ENCODE assay signal across 20 cellular contexts in the genomic region with DNA sequence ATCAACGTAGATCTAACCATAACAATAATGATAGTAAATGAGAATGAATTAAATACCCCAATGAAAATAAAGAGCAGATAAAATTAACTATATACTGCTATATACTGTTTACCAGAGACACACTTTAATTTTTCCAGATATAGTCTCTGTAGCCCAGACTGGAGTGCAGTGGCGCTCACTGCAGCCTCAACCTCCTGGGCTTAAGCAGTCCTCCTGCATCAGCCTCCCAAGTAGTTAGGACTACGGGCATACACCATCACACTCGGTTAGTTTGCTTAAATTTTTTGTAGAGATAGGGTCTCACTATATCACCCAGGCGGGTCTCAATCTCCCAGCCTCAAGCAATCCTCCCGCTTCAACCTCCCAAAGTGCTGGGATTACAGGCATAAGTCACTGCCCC. TPM values are rescaled to one million over a fixed set of nuclear protein-coding genes. Genes with fewer than 3 reads are reported as not detected.
A peak's percentile ranks its signal among the peaks of the same experiment; 100 is the strongest.
DNase-seq lines count a peak whose midpoint lies in the region; ATAC-seq, FAIRE-seq and TF ChIP-seq lines count a peak whose summit lies in the region.
"Had no signal": no experiment of that assay in that cellular context is flagged by ENCODE, and none has a peak within 500 bp of the region (broad histone marks: within the 10 kb centered on the region; RNA-seq: fewer than 3 reads in every experiment).

No MANE protein-coding gene starts in this region.

- peak overlapping the region; percentile 79; the same call in 1 of the 2 replicates for H3K18ac ChIP-seq in H1 (ENCODE audit: extremely low read depth, low read length)

- H2BK12ac ChIP-seq in H1 (ENCODE audit: low read depth, low read length), result no peak overlapping the region

- WGBS in H1 (ENCODE audit: extremely low coverage in 1 of 2, insufficient coverage in 1 of 2, insufficient read length in 1 of 2, insufficient replicate concordance in 2 of 2, low coverage in 1 of 2, low lambda C conversion rate in 2 of 2, missing lambda C conversion rate in 1 of 2), 2 experiments, result 90% methylated on average over 6 of the region's 6 CpGs; no CpG with 5 or more reads in 1 of the 2 experiments
- 93 to 94% methylated on average over 5 to 6 of the region's 6 CpGs for WGBS in gastroesophageal sphincter (ENCODE audit: low coverage in 1 of 2), 2 donors

- CTCF ChIA-PET in MCF 10A (lab: Yijun Ruan, JAX) (interaction anchor here (1.5 kb wide), 1 partner anchor 35 kb away, joined by 7 read pairs; no protein-coding TSS in a partner anchor), PC-3 (lab: Charles Lee) (no interaction called here), H1 (lab: Charles Lee; ENCODE audit: partially characterized antibody) (no interaction called here)

- H2BK20ac ChIP-seq in H1 (ENCODE audit: low read length), result no peak overlapping the region

- H3K27me3 ChIP-seq in breast epithelium, result no peaks in the 10 kb centered on the region
- no peaks in the 10 kb centered on the region for H3K27me3 ChIP-seq in PC-3 (ENCODE audit: low read length)
- H3K27me3 ChIP-seq in H1 (replicated peaks in 1 of 4; ENCODE audit: control insufficient read depth in 3 of 4, extremely low read depth in 1 of 4, insufficient read depth in 3 of 4, low read length in 3 of 4), result no peaks in the 10 kb centered on the region
- no peaks in the 10 kb centered on the region for H3K27me3 ChIP-seq in gastroesophageal sphincter
- H3K27me3 ChIP-seq: SJSA1 had no signal

- H4K20me1 ChIP-seq in PC-3 (ENCODE audit: low read length), result peaks cover 14% of the 10 kb centered on the region; the same call in 1 of the 2 replicates
- peaks cover 11 to 13% of the 10 kb centered on the region in 2 experiments for H4K20me1 ChIP-seq in H1 (replicated peaks in 1 of 2; ENCODE audit: control insufficient read depth in 1 of 2, insufficient read depth in 2 of 2, low read length in 2 of 2)

- no peak for FAIRE-seq in H1 (lab: Jason Lieb, UNC)
- FAIRE-seq: G401.6 had no signal

- no peak overlapping the region for H3K4ac ChIP-seq in H1 (replicated peaks; ENCODE audit: insufficient read length, low read depth, low read length)

- H3K4me1 ChIP-seq in breast epithelium (no peaks in the 10 kb centered on the region), PC-3 (ENCODE audit: insufficient read depth, low read length) (peaks cover 22% of the 10 kb centered on the region), H1 (replicated peaks in 1 of 4; ENCODE audit: control insufficient read depth in 3 of 4, insufficient read depth in 4 of 4, low read length in 3 of 4) (peaks cover 0 to 6% (median 3%) of the 10 kb centered on the region in 4 experiments; a peak in 3 of 7 replicates), gastroesophageal sphincter (peaks cover 0 to 6% (median 0%) of the 10 kb centered on the region in 3 donors)
- H3K4me1 ChIP-seq: SJSA1 had no signal

- H3F3A ChIP-seq in PC-3 (ENCODE audit: low read length, unreplicated experiment), result no peaks in the 10 kb centered on the region

- H3K79me2 ChIP-seq in PC-3 (ENCODE audit: low read length) (peaks cover 95% of the 10 kb centered on the region), H1 (ENCODE audit: control insufficient read depth in 1 of 2, insufficient read depth in 2 of 2, low read length in 2 of 2) (peaks cover 10 to 99% of the 10 kb centered on the region in 2 experiments; a peak in 3 of 4 replicates)

- H2AK5ac ChIP-seq in H1 (ENCODE audit: low read depth, low read length), result no peak overlapping the region

- TF ChIP-seq EP300 in H1 (IDR thresholded peaks at IDR 0.05; ENCODE audit: borderline replicate concordance in 1 of 2, low read depth in 2 of 2, low read length in 2 of 2), result no peak
- no peak for TF ChIP-seq EP300 in gastroesophageal sphincter (IDR thresholded peaks at IDR 0.05)

- H3K4me2 ChIP-seq in PC-3 (ENCODE audit: low read length), result no peak overlapping the region
- H3K4me2 ChIP-seq in H1 (ENCODE audit: insufficient read depth in 1 of 2, low read depth in 2 of 2, low read length in 2 of 2), result peak overlapping the region in 1 of 2 experiments; percentile 17; a peak in 1 of 4 replicates

- DNase-seq in MCF 10A (ENCODE audit: unreplicated experiment) (no peak), breast epithelium (ENCODE audit: low spot score in 2 of 2) (no peak), PC-3 (no peak), H1 (ENCODE audit: low read depth in 1 of 2, low spot score in 2 of 2) (no peak), NCI-H1417 treated with DMSO at 0.1 percent for 48 hours (lab: John Stamatoyannopoulos, UW) (no peak), NCI-H748 (lab: John Stamatoyannopoulos, UW; ENCODE audit: unreplicated experiment) (no peak)
- DNase-seq: ACHN; AML-193; CD4-positive, alpha-beta memory T cell; DND-41; H7; MM.1S; NCI-H1092 treated with DMSO at 0.1 percent for 48 hours; NCI-H1694; NCI-H2107; NCI-H526 treated with DMSO at 0.1 percent for 48 hours; NK-92 treated with Interleukin-12 subunit alpha and Interleukin-12 subunit beta, amount 100 ng/mL, for 24 hours had no signal

- H3K4me1 Mint-ChIP-seq in MCF 10A (ENCODE audit: insufficient read depth, unreplicated experiment), result peaks cover 24% of the 10 kb centered on the region

- H2BK120ac ChIP-seq in H1 (replicated peaks; ENCODE audit: low read depth, low read length), result no peak overlapping the region

- no peak overlapping the region for H4K5ac ChIP-seq in H1 (ENCODE audit: insufficient read length, low read depth, low read length)

- intact Hi-C loops in MCF 10A (cut with micrococcal nuclease), result no loop called here
- intact Hi-C loops in breast epithelium (cut with DNase I; ENCODE audit: low total_unique reads), result no loop called here
- intact Hi-C loops in PC-3 (cut with micrococcal nuclease), result no loop called here

- H2AFZ ChIP-seq in PC-3 (ENCODE audit: low read length) (no peak overlapping the region), H1 (ENCODE audit: low read length) (no peak overlapping the region)

- no peak overlapping the region for H3K14ac ChIP-seq in H1 (ENCODE audit: insufficient read length)

- H3K27ac Mint-ChIP-seq in MCF 10A (ENCODE audit: low read depth, unreplicated experiment), result peak overlapping the region; percentile 65

- H2BK5ac ChIP-seq in H1 (ENCODE audit: low read depth, low read length), result no peak overlapping the region

- TF ChIP-seq CTCF in MCF 10A (IDR thresholded peaks at IDR 0.05; ENCODE audit: unreplicated experiment) (no peak), breast epithelium (IDR thresholded peaks at IDR 0.05) (no peak), PC-3 (conservative IDR thresholded peaks at IDR 0.05; ENCODE audit: low read depth, low read length) (no peak), H1 (IDR thresholded peaks at IDR 0.05; ENCODE audit: control extremely low read depth in 1 of 3, insufficient read depth in 1 of 3, low read depth in 1 of 3, low read length in 3 of 3) (no peak), gastroesophageal sphincter (IDR thresholded peaks at IDR 0.05) (no peak)

- H3K4me3 ChIP-seq in breast epithelium (no peak overlapping the region), PC-3 (ENCODE audit: low read length) (no peak overlapping the region), H1 (ENCODE audit: extremely low read depth in 1 of 4, insufficient read depth in 2 of 4, low read depth in 3 of 4, low read length in 4 of 4) (no peak overlapping the region), gastroesophageal sphincter (no peak overlapping the region)
- H3K4me3 ChIP-seq: SJSA1 had no signal

- H2BK15ac ChIP-seq in H1 (ENCODE audit: low read length), result no peak overlapping the region

- H3K23me2 ChIP-seq in H1 (ENCODE audit: low read depth, low read length), result no peaks in the 10 kb centered on the region

- H3K9me3 Mint-ChIP-seq in MCF 10A (ENCODE audit: unreplicated experiment), result peaks cover 17% of the 10 kb centered on the region

- POLR2A ChIA-PET in MCF 10A (lab: Yijun Ruan, JAX), result interaction anchor here (1.1 to 2.8 kb wide), 2 partner anchors 16 to 37 kb away, joined by 3 to 19 read pairs; a partner anchor contains a TSS
- POLR2A ChIA-PET in PC-3 (lab: Charles Lee; ENCODE audit: unreplicated experiment), result no interaction called here
- POLR2A ChIA-PET in H1 (lab: Charles Lee; ENCODE audit: partially characterized antibody), result interaction anchor here (0.7 to 1.2 kb wide), 2 partner anchors 28 to 121 kb away, joined by 3 to 4 read pairs; no protein-coding TSS in a partner anchor

- H3K9ac ChIP-seq in PC-3 (ENCODE audit: low read length) (no peak overlapping the region), H1 (replicated peaks in 1 of 4; ENCODE audit: extremely low read depth in 1 of 4, low read depth in 3 of 4, low read length in 3 of 4) (no peak overlapping the region)

- H3K27ac ChIP-seq in breast epithelium (no peak overlapping the region), PC-3 (ENCODE audit: low read length) (peak overlapping the region; percentile 67), H1 (ENCODE audit: low read depth, low read length) (no peak overlapping the region), gastroesophageal sphincter (no peak overlapping the region)
- H3K27ac ChIP-seq: SJSA1 had no signal

- H4K8ac ChIP-seq in H1 (ENCODE audit: extremely low read depth, insufficient read depth, low read length), result no peak overlapping the region

- H3K27me3 Mint-ChIP-seq in MCF 10A (ENCODE audit: insufficient read depth, unreplicated experiment), result no peaks in the 10 kb centered on the region
- H3K27me3 Mint-ChIP-seq: CD4-positive, alpha-beta memory T cell had no signal

- H3K36me3 ChIP-seq in breast epithelium (no peaks in the 10 kb centered on the region), PC-3 (ENCODE audit: low read depth, low read length) (peaks cover 12% of the 10 kb centered on the region), H1 (ENCODE audit: control insufficient read depth in 2 of 4, insufficient read depth in 4 of 4, low read length in 3 of 4) (no peaks in the 10 kb centered on the region), gastroesophageal sphincter (no peaks in the 10 kb centered on the region)
- H3K36me3 ChIP-seq: SJSA1 had no signal

- H3K9me3 ChIP-seq in breast epithelium, result no peaks in the 10 kb centered on the region
- H3K9me3 ChIP-seq in PC-3 (ENCODE audit: low read length), result peaks cover 18% of the 10 kb centered on the region; the same call in 1 of the 2 replicates
- no peaks in the 10 kb centered on the region for H3K9me3 ChIP-seq in H1 (ENCODE audit: insufficient read depth in 2 of 2, low read depth in 1 of 2, low read length in 1 of 2)
- H3K9me3 ChIP-seq in gastroesophageal sphincter, result no peaks in the 10 kb centered on the region
- H3K9me3 ChIP-seq: SJSA1 had no signal

- no peak overlapping the region for H3K56ac ChIP-seq in H1 (replicated peaks; ENCODE audit: insufficient read length, low read depth, low read length)

- H3K4me3 Mint-ChIP-seq in MCF 10A (ENCODE audit: unreplicated experiment), result peak overlapping the region; percentile 22

- ATAC-seq in PC-3 (no peak), gastroesophageal sphincter (no peak)

- BruUV-seq in MCF 10A (replicated peaks; lab: Mats Ljungman, UMichigan), result no TSS peak
- no TSS peak for BruUV-seq in PC-3 (replicated peaks; lab: Mats Ljungman, UMichigan)

- no peaks in the 10 kb centered on the region for H3K9me2 ChIP-seq in PC-3 (replicated peaks; ENCODE audit: low read length)

- no peak for TF ChIP-seq RAD21 in H1 (IDR thresholded peaks at IDR 0.05 in 1 of 2, conservative IDR thresholded peaks at IDR 0.05 in 1 of 2; ENCODE audit: low read depth in 2 of 2, low read length in 2 of 2)

- no peak overlapping the region for H4K91ac ChIP-seq in H1 (replicated peaks; ENCODE audit: insufficient read length, low read length)

- H3K79me1 ChIP-seq in H1 (ENCODE audit: low read depth, low read length), result peaks cover 10% of the 10 kb centered on the region

- peaks cover 7% of the 10 kb centered on the region for H3K36me3 Mint-ChIP-seq in MCF 10A (ENCODE audit: insufficient read depth, unreplicated experiment)

- TF ChIP-seq POLR2A in breast epithelium (IDR thresholded peaks at IDR 0.05), result no peak
- no peak for TF ChIP-seq POLR2A in H1 (IDR thresholded peaks at IDR 0.05; ENCODE audit: control extremely low read depth in 1 of 2, low read depth in 2 of 2, low read length in 2 of 2)
- TF ChIP-seq POLR2A in gastroesophageal sphincter (IDR thresholded peaks at IDR 0.05), result no peak

- H3K23ac ChIP-seq in H1 (ENCODE audit: insufficient read length), result no peak overlapping the region

RNA-seq across cellular contexts. Expression of a gene that starts 37.2 kb away (rescaled TPM):
- total RNA-seq in MCF 10A (2022), result 33.2 and 38.3 TPM in 2 replicates
- 10 to 100 TPM; 40.8 to 80.9 (median 56.4) TPM for total RNA-seq in breast epithelium
- 28.8 and 36.7 TPM in 2 replicates for total RNA-seq in PC-3 (2014; rRNA removed)
- 50.8 and 52.3 TPM in 2 replicates for total RNA-seq in H1 (2021; fragmentation: NEBNext Ultra II Directional; extraction: Animal tissue kit (Norgen Biotek cat#: 25700))
- 14.2 and 17.1 TPM in 2 replicates for polyA plus RNA-seq in H1 (2011; rRNA removed)
- polyA plus RNA-seq in H1 (2011; cell fraction: cytosol; rRNA removed), result 17.6 TPM
- 34.3 TPM for polyA plus RNA-seq in H1 (2011; cell fraction: nucleus; rRNA removed)
- 27.7 to 34.0 TPM (median 30.7 TPM) in 4 replicates for polyA plus RNA-seq in H1 (2012, experiment 1 of 2)
- 2.5 TPM for polyA plus RNA-seq in H1 (2012, experiment 2 of 2)
- 40.2 TPM for polyA plus RNA-seq in H1 (2013, experiment 1 of 2)
- 40.9 TPM for polyA plus RNA-seq in H1 (2013, experiment 2 of 2)
- polyA minus RNA-seq in H1 (2011; rRNA and poly(A)+ RNA removed), result 60.3 and 90.3 TPM in 2 replicates
- 32.5 TPM for polyA minus RNA-seq in H1 (2011; cell fraction: cytosol; rRNA and poly(A)+ RNA removed)
- 67.3 TPM for polyA minus RNA-seq in H1 (2011; cell fraction: nucleus; rRNA and poly(A)+ RNA removed)
- 10 to 100 TPM; 26.7 to 49.0 (median 34.5) TPM for total RNA-seq in gastroesophageal sphincter
